Comparison of ENCODE assay signal across 19 cellular contexts in genomic region chr6:72784071-72784470, GRCh38.
DNase-seq lines count a peak whose midpoint lies in the region; ATAC-seq and TF ChIP-seq lines count a peak whose summit lies in the region.
"Had no signal": no experiment of that assay in that cellular context is flagged by ENCODE, and none has a peak within 500 bp of the region (broad histone marks: within the 10 kb centered on the region; RNA-seq: fewer than 3 reads in every experiment).

No MANE protein-coding gene starts in this region.

- POLR2A ChIA-PET in IMR-90 (lab: Charles Lee; ENCODE audit: unreplicated experiment): no interaction called here

- H3K23ac ChIP-seq in IMR-90 (ENCODE audit: low read depth, low read length): 0 out of 2 replicates have a peak overlapping the region, but pooled peaks have one; percentile 49

- WGBS in IMR-90 (ENCODE audit: extremely low coverage in 2 of 2, insufficient read length in 1 of 2), 2 experiments: 100% methylated on average over 1 of the region's 3 CpGs; no CpG with 5 or more reads in 1 of the 2 experiments

- peak overlapping the region; percentile 5; the same call in 1 of the 2 replicates for H2BK20ac ChIP-seq in IMR-90 (ENCODE audit: low read depth, low read length)

- H2AFZ ChIP-seq in IMR-90 (replicated peaks; ENCODE audit: low read length, poor library complexity): peak overlapping the region; percentile 16

- no peaks in the 10 kb centered on the region for H3K9me3 ChIP-seq in IMR-90 (ENCODE audit: control insufficient read depth, insufficient read depth, low read length)
- H3K9me3 ChIP-seq: vagina had no signal

- peak overlapping the region; percentile 22 for H4K5ac ChIP-seq in IMR-90 (ENCODE audit: low read depth, low read length)

- H4K8ac ChIP-seq in IMR-90 (ENCODE audit: low read depth in 2 of 2, low read length in 2 of 2): peak overlapping the region in 1 of 2 experiments; percentile 61; a peak in 3 of 4 replicates

- no peak overlapping the region for H3K56ac ChIP-seq in IMR-90 (ENCODE audit: extremely low read depth, insufficient read depth, low read length)

- H3K9me1 ChIP-seq in IMR-90 (ENCODE audit: insufficient read depth, low read length): peaks cover 8% of the 10 kb centered on the region

- H2AK5ac ChIP-seq in IMR-90 (ENCODE audit: low read depth, low read length): peak overlapping the region; percentile 91

- no TSS peak for BruUV-seq in IMR-90 (replicated peaks; lab: Mats Ljungman, UMichigan)

- H3K9ac ChIP-seq in IMR-90 (ENCODE audit: low read depth, low read length): no peak overlapping the region
- H3K9ac ChIP-seq: KMS-11 had no signal

- DNase-seq in AG10803 (ENCODE audit: low read depth) (peak; percentile 13), IMR-90 (peak; percentile 42), cardiac fibroblast (ENCODE audit: low read depth in 2 of 2) (peak; percentile 17), kidney tubule cell (ENCODE audit: low spot score) (peak; percentile 13), UCSD-AML1 (lab: John Stamatoyannopoulos, UW; ENCODE audit: unreplicated experiment) (no peak)
- DNase-seq in stimulated activated CD4-positive, alpha-beta T cell treated with anti-CD3 and anti-CD28 coated beads, Interleukin-12 subunit alpha, Interleukin-12 subunit beta, amount 100 ng/mL, for 4 hours: no peak
- DNase-seq: activated CD4-positive, alpha-beta T cell treated with anti-CD3 and anti-CD28 coated beads for 36 hours; CD4-positive, alpha-beta memory T cell; DMS153; effector memory CD8-positive, alpha-beta T cell; midbrain; NCI-H2029 treated with DMSO at 0.1 percent for 48 hours; NCI-H524; nephron progenitor cell; small intestine had no signal

- ATAC-seq in IMR-90 (ENCODE audit: low read depth): no peak
- ATAC-seq in HG03457 (IDR thresholded peaks at IDR 0.05; ENCODE audit: unreplicated experiment): no peak
- no peak for ATAC-seq in HG02870 (IDR thresholded peaks at IDR 0.05; ENCODE audit: unreplicated experiment)
- ATAC-seq: activated CD4-positive, alpha-beta T cell treated with anti-CD3 and anti-CD28 coated beads for 36 hours; effector memory CD8-positive, alpha-beta T cell had no signal

- peak overlapping the region; percentile 72; the same call in 1 of the 3 replicates for H2BK15ac ChIP-seq in IMR-90 (ENCODE audit: low read depth, low read length)

- H3K27me3 ChIP-seq in IMR-90 (ENCODE audit: control insufficient read depth, insufficient read depth, low read length): no peaks in the 10 kb centered on the region
- H3K27me3 ChIP-seq: vagina had no signal

- intact Hi-C loops in IMR-90 (cut with micrococcal nuclease): loop anchor here (10.0 kb wide), 1 partner anchor 341 kb away; no protein-coding TSS in a partner anchor

- H3K27ac ChIP-seq in IMR-90 (ENCODE audit: insufficient read depth, low read length): peak overlapping the region; percentile 36; the same call in 1 of the 2 replicates
- H3K27ac ChIP-seq: vagina had no signal

- peak overlapping the region; percentile 12 for H3K4me2 ChIP-seq in IMR-90 (ENCODE audit: low read depth, low read length)

- CTCF ChIA-PET in IMR-90 (lab: Yijun Ruan, JAX): no interaction called here

- peaks cover 11% of the 10 kb centered on the region for H3K4me1 ChIP-seq in IMR-90 (ENCODE audit: control insufficient read depth, insufficient read depth, low read length)
- H3K4me1 ChIP-seq: vagina had no signal

- dilution Hi-C loops in IMR-90 (cut with HindIII; ENCODE audit: low sequenced_read_pairs, unreplicated experiment): no loop called here

- peak overlapping the region; percentile 49 for H3K4ac ChIP-seq in IMR-90 (ENCODE audit: low read depth, low read length)

- H3K4me3 ChIP-seq in AG10803 (ENCODE audit: low read length) (no peak overlapping the region), IMR-90 (ENCODE audit: insufficient read depth, low read depth, low read length) (no peak overlapping the region), cardiac fibroblast (replicated peaks in 1 of 2; ENCODE audit: low read depth in 2 of 2, low read length in 2 of 2) (no peak overlapping the region)
- H3K4me3 ChIP-seq: vagina had no signal

- H4K20me1 ChIP-seq in IMR-90 (ENCODE audit: insufficient read depth, low read length): peaks cover 8% of the 10 kb centered on the region

- no peak for TF ChIP-seq POLR2A in IMR-90 (IDR thresholded peaks at IDR 0.05; ENCODE audit: low read depth, low read length)

- peak overlapping the region; percentile 34; the same call in 1 of the 2 replicates for H4K91ac ChIP-seq in IMR-90 (ENCODE audit: insufficient read depth, low read depth, low read length)

- TF ChIP-seq CTCF in AG10803 (conservative IDR thresholded peaks at IDR 0.05; ENCODE audit: low read length) (no peak), IMR-90 (conservative IDR thresholded peaks at IDR 0.05; ENCODE audit: low read depth, low read length) (no peak), cardiac fibroblast (IDR thresholded peaks at IDR 0.05; ENCODE audit: low read depth, low read length) (no peak)

- H2BK5ac ChIP-seq in IMR-90 (ENCODE audit: low read depth, low read length, poor library complexity, severe bottlenecking): peak overlapping the region; percentile 3

- H3K14ac ChIP-seq in IMR-90 (replicated peaks; ENCODE audit: low read depth, low read length): peak overlapping the region; percentile 64; the same call in 1 of the 2 replicates

- no peaks in the 10 kb centered on the region for H3K79me1 ChIP-seq in IMR-90 (ENCODE audit: low read depth in 1 of 2, low read length in 2 of 2)

- peak overlapping the region; percentile 52; the same call in 1 of the 2 replicates for H2BK120ac ChIP-seq in IMR-90 (ENCODE audit: low read depth, low read length)

- in situ Hi-C loops in IMR-90 (cut with MboI; ENCODE audit: low sequenced_read_pairs): no loop called here

- no peak overlapping the region for H2AK9ac ChIP-seq in IMR-90 (replicated peaks; ENCODE audit: low read depth, low read length, poor library complexity)

- no peak for TF ChIP-seq RAD21 in IMR-90 (IDR thresholded peaks at IDR 0.05; ENCODE audit: low read length)

- H3K18ac ChIP-seq in IMR-90 (ENCODE audit: low read depth, low read length): peak overlapping the region; percentile 5; the same call in 1 of the 2 replicates

- H3K36me3 ChIP-seq in IMR-90 (ENCODE audit: control insufficient read depth, insufficient read depth, low read length): no peaks in the 10 kb centered on the region
- H3K36me3 ChIP-seq: vagina had no signal

TF ChIP-seq in IMR-90, 13 proteins besides CTCF, POLR2A, EP300 and RAD21:
- no peak for TF ChIP-seq SMC3 (IDR thresholded peaks at IDR 0.05; ENCODE audit: low read depth, low read length)
- no peak for TF ChIP-seq BHLHE40 (IDR thresholded peaks at IDR 0.05; ENCODE audit: low read depth, low read length)
- no peak for TF ChIP-seq FOS (IDR thresholded peaks at IDR 0.05; ENCODE audit: low read depth, low read length)
- TF ChIP-seq MAZ (IDR thresholded peaks at IDR 0.05; ENCODE audit: borderline replicate concordance, low read depth, low read length): no peak
- no peak for TF ChIP-seq MAFK (IDR thresholded peaks at IDR 0.05; ENCODE audit: low read depth, low read length)
- TF ChIP-seq USF2 (IDR thresholded peaks at IDR 0.05; ENCODE audit: low read depth, low read length): no peak
- TF ChIP-seq CEBPB (IDR thresholded peaks at IDR 0.05; ENCODE audit: low read depth, low read length): no peak
- no peak for TF ChIP-seq RCOR1 (IDR thresholded peaks at IDR 0.05; ENCODE audit: insufficient replicate concordance, low read length)
- no peak for TF ChIP-seq NFE2L2 (IDR thresholded peaks at IDR 0.05; ENCODE audit: low read depth, low read length)
- TF ChIP-seq MXI1 (IDR thresholded peaks at IDR 0.05; ENCODE audit: borderline replicate concordance, low read depth, low read length): no peak
- no peak for TF ChIP-seq CHD1 (IDR thresholded peaks at IDR 0.05; ENCODE audit: low read depth, low read length)
- TF ChIP-seq ELK1 (IDR thresholded peaks at IDR 0.05; ENCODE audit: borderline replicate concordance, low read depth, low read length): no peak
- no peak for TF ChIP-seq RFX5 (IDR thresholded peaks at IDR 0.05; ENCODE audit: low read depth, low read length)

Comparison
In these comparisons a context has a peak if more than half of its experiments do, and no peak if none do; other contexts are left out.
1. DNase-seq: peak in AG10803 (single experiment), IMR-90 (single experiment), cardiac fibroblast (2 of 2) and kidney tubule cell (single experiment); none in UCSD-AML1 (single experiment) and stimulated activated CD4-positive, alpha-beta T cell treated with anti-CD3 and anti-CD28 coated beads, Interleukin-12 subunit alpha, Interleukin-12 subunit beta, amount 100 ng/mL, for 4 hours (single experiment).